Comparison of ENCODE assay signal across 9 cellular contexts in the genomic region with DNA sequence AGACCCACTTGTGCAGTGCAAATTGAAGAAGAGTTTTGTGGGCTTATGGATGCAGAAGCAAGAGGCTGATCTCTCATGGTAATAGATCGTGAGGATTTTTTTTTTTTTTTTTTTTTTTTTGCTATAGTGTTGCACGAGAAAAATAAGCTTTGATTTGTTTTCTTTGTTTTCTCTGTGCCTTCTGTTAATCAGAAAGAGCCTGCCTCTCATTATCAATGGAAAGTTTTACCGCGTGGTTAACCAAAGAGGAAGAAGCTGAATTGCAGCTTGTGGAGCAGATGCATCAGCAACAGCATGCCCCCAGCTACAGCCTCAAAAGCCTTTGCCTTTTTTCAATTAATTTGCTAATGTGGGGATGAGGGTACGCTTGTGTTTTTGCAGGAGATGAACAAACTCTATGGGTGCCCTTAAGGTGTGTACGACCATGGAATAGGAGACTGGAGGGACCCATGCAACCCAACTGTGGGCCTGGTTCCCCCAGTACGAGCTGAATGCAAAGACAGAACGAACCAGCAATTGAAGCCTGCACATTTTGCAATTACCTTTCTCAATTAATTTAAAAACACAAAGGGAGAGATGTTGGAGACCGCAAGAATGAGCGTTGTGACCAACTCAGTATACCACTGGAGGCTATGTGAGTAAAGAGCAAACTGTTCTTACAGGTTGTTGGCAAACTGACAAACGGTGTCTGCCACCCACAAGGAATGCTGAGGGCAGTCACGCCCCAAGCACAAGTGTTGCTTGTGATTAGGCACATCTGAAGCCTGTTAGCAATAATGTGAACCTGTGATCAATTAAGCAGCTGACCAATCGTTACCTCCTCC. TPM values are rescaled to one million over a fixed set of nuclear protein-coding genes. Genes with fewer than 3 reads are reported as not detected.
DNase-seq lines count a peak whose midpoint lies in the region; ATAC-seq and TF ChIP-seq lines count a peak whose summit lies in the region.
"Had no signal": no experiment of that assay in that cellular context is flagged by ENCODE, and none has a peak within 500 bp of the region (broad histone marks: within the 10 kb centered on the region; RNA-seq: fewer than 3 reads in every experiment).

No MANE protein-coding gene starts in this region.

- peak overlapping the region; percentile 20 for H3K27ac Mint-ChIP-seq in CD8-positive, alpha-beta T cell

- intact Hi-C loops in CD8-positive, alpha-beta T cell (cut with DNase I, micrococcal nuclease): loop anchor here in 1 of 2 experiments (1.0 kb wide), 1 partner anchor 13 kb away; no protein-coding TSS in a partner anchor

- H3K27ac ChIP-seq in CD8-positive, alpha-beta T cell (ENCODE audit: low read depth, low read length): no peak overlapping the region

- CTCF ChIA-PET in CD8-positive, alpha-beta T cell (lab: Charles Lee): no interaction called here

- H3K9me3 ChIP-seq in CD8-positive, alpha-beta T cell (ENCODE audit: low read length): no peaks in the 10 kb centered on the region

- H3K27me3 Mint-ChIP-seq in CD8-positive, alpha-beta T cell (ENCODE audit: low read depth): no peaks in the 10 kb centered on the region

- H3K4me1 Mint-ChIP-seq in CD8-positive, alpha-beta T cell (ENCODE audit: low read depth): peaks cover 38% of the 10 kb centered on the region

- ATAC-seq in CD8-positive, alpha-beta T cell: peak; percentile 59
- ATAC-seq in GM19467 (IDR thresholded peaks at IDR 0.05; ENCODE audit: unreplicated experiment) (peak; percentile 51), HG03045 (IDR thresholded peaks at IDR 0.05; ENCODE audit: unreplicated experiment) (no peak)

- H3K36me3 Mint-ChIP-seq in CD8-positive, alpha-beta T cell: no peaks in the 10 kb centered on the region

- no peaks in the 10 kb centered on the region for H3K27me3 ChIP-seq in CD8-positive, alpha-beta T cell (ENCODE audit: insufficient read depth, low read length)
- no peaks in the 10 kb centered on the region for H3K27me3 ChIP-seq in H7 (ENCODE audit: control insufficient read depth, insufficient read depth, low read length)

- H3K4me3 Mint-ChIP-seq in CD8-positive, alpha-beta T cell: peak overlapping the region; percentile 51

- POLR2A ChIA-PET in CD8-positive, alpha-beta T cell (lab: Charles Lee): interaction anchor here (0.7 kb wide), 1 partner anchor 13 kb away, joined by 3 read pairs; no protein-coding TSS in a partner anchor

- peaks cover 6% of the 10 kb centered on the region for H3K9me3 Mint-ChIP-seq in CD8-positive, alpha-beta T cell

- DNase-seq in CD8-positive, alpha-beta T cell: no peak
- peak; percentile 79 for DNase-seq in NCI-H748 (lab: John Stamatoyannopoulos, UW; ENCODE audit: unreplicated experiment)
- peak; percentile 29 for DNase-seq in fibroblast of gingiva (ENCODE audit: low read depth)
- no peak for DNase-seq in NCI-H2081 (lab: John Stamatoyannopoulos, UW)
- no peak for DNase-seq in 8988T
- DNase-seq in H7: no peak
- DNase-seq: effector CD8-positive, alpha-beta T cell had no signal

- H3K4me3 ChIP-seq in CD8-positive, alpha-beta T cell (ENCODE audit: low read depth, low read length): no peak overlapping the region
- H3K4me3 ChIP-seq in H7 (ENCODE audit: insufficient read depth, low read depth, low read length): no peak overlapping the region

- no peak for TF ChIP-seq CTCF in CD8-positive, alpha-beta T cell (IDR thresholded peaks at IDR 0.05)

- H3K4me1 ChIP-seq in CD8-positive, alpha-beta T cell (ENCODE audit: insufficient read depth, low read length): peaks cover 4% of the 10 kb centered on the region

- H3K36me3 ChIP-seq in CD8-positive, alpha-beta T cell (ENCODE audit: insufficient read depth, low read length): no peaks in the 10 kb centered on the region
- no peaks in the 10 kb centered on the region for H3K36me3 ChIP-seq in H7 (replicated peaks; ENCODE audit: control insufficient read depth, insufficient read depth, low read length)

RNA-seq across cellular contexts. Expression of a gene that starts 58.6 kb away (rescaled TPM):
- total RNA-seq in CD8-positive, alpha-beta T cell: 1 to 10 TPM; 3.1 to 3.4 TPM
- total RNA-seq in H7 (2014; rRNA removed; shearing (Covaris generic)): 58.5 and 60.6 TPM in 2 replicates

Comparison
In these comparisons a context has a peak if more than half of its experiments do, and no peak if none do; other contexts are left out.
1. DNase-seq: peak in NCI-H748 (single experiment) and fibroblast of gingiva (single experiment); none in CD8-positive, alpha-beta T cell (0 of 7), NCI-H2081 (0 of 2), 8988T (single experiment) and H7 (single experiment).
2. RNA of a gene that starts 58.6 kb away (total RNA-seq): 58.5 to 60.6 TPM in H7; 3.1 to 3.4 TPM in CD8-positive, alpha-beta T cell; every median in the first group is over 10 times any median in the second.